16 cellular contexts compared by ENCODE assay signal in genomic region chr12:47164730-47165439, GRCh38.
DNase-seq lines count a peak whose midpoint lies in the region; ATAC-seq and TF ChIP-seq lines count a peak whose summit lies in the region.
"Had no signal": no experiment of that assay in that cellular context is flagged by ENCODE, and none has a peak within 500 bp of the region (broad histone marks: within the 10 kb centered on the region; RNA-seq: fewer than 3 reads in every experiment).

No MANE protein-coding gene starts in this region.

- TF ChIP-seq CTCF in mammary epithelial cell (conservative IDR thresholded peaks at IDR 0.05 in 1 of 2, IDR thresholded peaks at IDR 0.05 in 1 of 2; ENCODE audit: extremely low read depth in 1 of 2, insufficient read depth in 1 of 2, low read depth in 1 of 2, low read length in 2 of 2) (no peak), breast epithelium (IDR thresholded peaks at IDR 0.05) (no peak), fibroblast of mammary gland (conservative IDR thresholded peaks at IDR 0.05; ENCODE audit: control insufficient read depth, insufficient read depth, low read depth, low read length) (no peak), type B pancreatic cell (conservative IDR thresholded peaks at IDR 0.05) (peak; percentile 41), GM13976 (IDR thresholded peaks at IDR 0.05; ENCODE audit: borderline replicate concordance, control extremely low read depth, extremely low read depth, insufficient read depth, missing control alignments) (no peak), endothelial cell (IDR thresholded peaks at IDR 0.05; ENCODE audit: unreplicated experiment) (no peak)

- H3K27me3 ChIP-seq in mammary epithelial cell (ENCODE audit: insufficient read depth, low read length) (no peaks in the 10 kb centered on the region), breast epithelium (no peaks in the 10 kb centered on the region)
- H3K27me3 ChIP-seq: transverse colon had no signal

- H3K36me3 ChIP-seq in mammary epithelial cell (ENCODE audit: insufficient read depth, low read length) (no peaks in the 10 kb centered on the region), breast epithelium (no peaks in the 10 kb centered on the region)
- H3K36me3 ChIP-seq: transverse colon had no signal

- intact Hi-C loops in mammary epithelial cell (cut with micrococcal nuclease) = no loop called here
- intact Hi-C loops in breast epithelium (cut with DNase I; ENCODE audit: low total_unique reads) = no loop called here

- BruUV-seq in mammary epithelial cell (replicated peaks; lab: Mats Ljungman, UMichigan) = no TSS peak

- CTCF ChIA-PET in mammary epithelial cell (lab: Charles Lee; ENCODE audit: low non-redundant PET) = no interaction called here

- H3K27me3 Mint-ChIP-seq in type B pancreatic cell = no peaks in the 10 kb centered on the region
- H3K27me3 Mint-ChIP-seq in endothelial cell (ENCODE audit: unreplicated experiment) = no peaks in the 10 kb centered on the region
- H3K27me3 Mint-ChIP-seq: activated CD4-positive, alpha-beta T cell treated with anti-CD3 and anti-CD28 coated beads, Interleukin-2, amount 10 ng/mL, durations not matched to agents 7 days and 5 days; stimulated activated memory B cell treated with anti-CD40 and anti-IgM and Interleukin-4, amounts not matched to agents 10 μg/mL and 1 μg/mL and 100 μg/mL, for 72 hours had no signal

- H3K4me3 ChIP-seq in mammary epithelial cell (replicated peaks in 1 of 3; ENCODE audit: insufficient read depth in 1 of 3, low read depth in 2 of 3, low read length in 3 of 3) = no peak overlapping the region
- H3K4me3 ChIP-seq in breast epithelium = no peak overlapping the region
- no peak overlapping the region for H3K4me3 ChIP-seq in fibroblast of mammary gland (ENCODE audit: control insufficient read depth, low read depth, low read length)
- H3K4me3 ChIP-seq: transverse colon had no signal

- no peaks in the 10 kb centered on the region for H4K20me1 ChIP-seq in mammary epithelial cell (ENCODE audit: insufficient read depth, low read length)

- H3K79me2 ChIP-seq in mammary epithelial cell (ENCODE audit: insufficient read depth, low read length) = no peaks in the 10 kb centered on the region

- H3K4me2 ChIP-seq in mammary epithelial cell (ENCODE audit: insufficient read depth, low read depth, low read length) = no peak overlapping the region

- H3K9me3 ChIP-seq in mammary epithelial cell (replicated peaks; ENCODE audit: insufficient read depth, low read length) (no peaks in the 10 kb centered on the region), breast epithelium (no peaks in the 10 kb centered on the region)
- H3K9me3 ChIP-seq: Caco-2, transverse colon had no signal

- H3K27ac ChIP-seq in mammary epithelial cell (ENCODE audit: insufficient read depth, low read depth, low read length) = no peak overlapping the region
- H3K27ac ChIP-seq in breast epithelium = no peak overlapping the region
- H3K27ac ChIP-seq: transverse colon had no signal

- in situ Hi-C loops in mammary epithelial cell (cut with MboI; ENCODE audit: low sequenced_read_pairs in 2 of 2) = no loop called here
- in situ Hi-C loops in GM13976 (cut with MboI; ENCODE audit: low sequenced_read_pairs, unreplicated experiment) = no loop called here

- no peak overlapping the region for H3K9ac ChIP-seq in mammary epithelial cell (ENCODE audit: insufficient read depth, low read length)

- H3K4me3 Mint-ChIP-seq in type B pancreatic cell (no peak overlapping the region), endothelial cell (ENCODE audit: unreplicated experiment) (no peak overlapping the region)
- H3K4me3 Mint-ChIP-seq: activated CD4-positive, alpha-beta T cell treated with anti-CD3 and anti-CD28 coated beads, Interleukin-2, amount 10 ng/mL, durations not matched to agents 7 days and 5 days; stimulated activated memory B cell treated with anti-CD40 and anti-IgM and Interleukin-4, amounts not matched to agents 10 μg/mL and 1 μg/mL and 100 μg/mL, for 72 hours had no signal

- H3K36me3 Mint-ChIP-seq in type B pancreatic cell (no peaks in the 10 kb centered on the region), endothelial cell (ENCODE audit: low read depth, unreplicated experiment) (no peaks in the 10 kb centered on the region)

- DNase-seq in mammary epithelial cell = no peak
- no peak for DNase-seq in breast epithelium (ENCODE audit: low spot score in 2 of 2)
- DNase-seq in RPMI7951 (ENCODE audit: low read depth) = peak; percentile 86
- peak; percentile 75 for DNase-seq in fibroblast of mammary gland (ENCODE audit: low read depth)
- DNase-seq in type B pancreatic cell (ENCODE audit: extremely low spot score, unreplicated experiment) = no peak
- no peak for DNase-seq in GM13976 (ENCODE audit: low spot score)
- no peak for DNase-seq in endothelial cell (ENCODE audit: low spot score)
- DNase-seq: activated CD4-positive, alpha-beta T cell treated with anti-CD3 and anti-CD28 coated beads, Interleukin-2, amount 10 ng/mL, durations not matched to agents 7 days and 5 days; Caco-2; left colon; NCI-H146; NCI-H226; SIG-M5; transverse colon had no signal

- no peak for ATAC-seq in HG03097 (IDR thresholded peaks at IDR 0.05; ENCODE audit: low FRiP score, unreplicated experiment)
- ATAC-seq: left colon; stimulated activated memory B cell treated with anti-CD40 and anti-IgM and Interleukin-4, amounts not matched to agents 10 μg/mL and 1 μg/mL and 100 μg/mL, for 72 hours had no signal

- dilution Hi-C loops in mammary epithelial cell (cut with HindIII; ENCODE audit: low sequenced_read_pairs) = no loop called here

- no peak for TF ChIP-seq POLR2A in breast epithelium (IDR thresholded peaks at IDR 0.05)

- H3K27ac Mint-ChIP-seq in type B pancreatic cell (no peak overlapping the region), endothelial cell (ENCODE audit: unreplicated experiment) (no peak overlapping the region)
- H3K27ac Mint-ChIP-seq: activated CD4-positive, alpha-beta T cell treated with anti-CD3 and anti-CD28 coated beads, Interleukin-2, amount 10 ng/mL, durations not matched to agents 7 days and 5 days; stimulated activated memory B cell treated with anti-CD40 and anti-IgM and Interleukin-4, amounts not matched to agents 10 μg/mL and 1 μg/mL and 100 μg/mL, for 72 hours had no signal

- 73% methylated on average over 2 of the region's 2 CpGs for WGBS in mammary epithelial cell (ENCODE audit: low coverage, missing lambda C conversion rate)

- H3K4me1 Mint-ChIP-seq in type B pancreatic cell (ENCODE audit: unreplicated experiment) = peaks cover 9% of the 10 kb centered on the region
- peaks cover 2% of the 10 kb centered on the region for H3K4me1 Mint-ChIP-seq in endothelial cell (ENCODE audit: unreplicated experiment)

- H3K9me3 Mint-ChIP-seq in type B pancreatic cell (no peaks in the 10 kb centered on the region), endothelial cell (ENCODE audit: unreplicated experiment) (no peaks in the 10 kb centered on the region)

- H2AFZ ChIP-seq in mammary epithelial cell (ENCODE audit: low read depth, low read length) = peak overlapping the region; percentile 7

- H3K4me1 ChIP-seq in mammary epithelial cell (ENCODE audit: insufficient read depth, low read length) (no peaks in the 10 kb centered on the region), breast epithelium (no peaks in the 10 kb centered on the region)
- H3K4me1 ChIP-seq: transverse colon had no signal

Comparison
In these comparisons a context has a peak if more than half of its experiments do, and no peak if none do; other contexts are left out.
1. DNase-seq: peak in RPMI7951 (single experiment) and fibroblast of mammary gland (single experiment); none in mammary epithelial cell (single experiment), breast epithelium (0 of 2), type B pancreatic cell (single experiment), GM13976 (single experiment) and endothelial cell (single experiment).